Comparison of ENCODE assay signal across 30 cellular contexts in the genomic region with DNA sequence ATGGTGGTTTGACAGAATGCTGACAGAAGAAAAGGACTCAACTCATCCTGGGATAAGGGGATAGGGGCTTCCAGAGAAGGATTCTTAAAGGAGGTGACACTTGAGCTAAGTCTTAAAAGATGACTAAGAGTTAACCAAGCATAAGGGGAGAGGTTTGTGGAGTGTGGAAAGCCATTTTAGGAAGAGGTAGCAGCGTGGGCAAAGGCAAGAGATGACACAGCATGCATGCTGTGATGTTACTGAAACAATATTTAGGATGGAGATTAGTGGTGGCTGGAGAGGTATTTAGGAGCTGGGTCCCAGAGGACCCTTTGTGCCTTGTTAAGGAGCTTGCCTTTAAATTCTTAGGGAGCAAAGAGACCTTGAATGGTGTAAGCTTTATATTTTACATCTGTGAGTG.
"Had no signal": no experiment of that assay in that cellular context is flagged by ENCODE, and none has a peak within 500 bp of the region (broad histone marks: within the 10 kb centered on the region; RNA-seq: fewer than 3 reads in every experiment).

No MANE protein-coding gene starts in this region.

- H3K9me3 ChIP-seq: neutrophil, pancreas, psoas muscle, right lobe of liver, sigmoid colon, spleen, stomach, thoracic aorta, thyroid gland, tibial nerve, upper lobe of left lung, vagina had no signal

- H3K27ac ChIP-seq: neutrophil, pancreas, psoas muscle, right lobe of liver, sigmoid colon, skin epidermis, spleen, stomach, thoracic aorta, thyroid gland, tibial nerve, upper lobe of left lung, vagina had no signal

- DNase-seq: naive thymus-derived CD8-positive, alpha-beta T cell; nephron progenitor cell; nucleus accumbens; pancreas; psoas muscle; right cardiac atrium; right lobe of liver; sigmoid colon; spleen; stimulated activated CD4-positive, alpha-beta T cell treated with anti-CD3 and anti-CD28 coated beads, Interleukin-12 subunit alpha, Interleukin-12 subunit beta, amount 100 ng/mL, for 4 hours; stimulated activated CD4-positive, alpha-beta T cell treated with anti-CD3 and anti-CD28 coated beads, Interleukin-1b, Interleukin-23, amount 100 ng/mL, for 48 hours; stimulated activated CD4-positive, alpha-beta T cell treated with anti-CD3 and anti-CD28 coated beads, Interleukin-4, amount 100 ng/mL, for 1 hour; stimulated activated CD4-positive, alpha-beta T cell treated with anti-CD3 and anti-CD28 coated beads, Interleukin-4, amount 100 ng/mL, for 4 hours; stimulated activated CD8-positive, alpha-beta memory T cell treated with anti-CD3 and anti-CD28 coated beads, Interleukin-4, amount 100 ng/mL, for 48 hours; stimulated activated naive B cell treated with anti-CD40 and anti-IgM and Interleukin-4, amounts not matched to agents 10 μg/mL and 1 μg/mL and 100 μg/mL, for 72 hours; stimulated activated naive CD4-positive, alpha-beta T cell treated with Interleukin-2 at 50 U/mL for 16 hours; stomach; thyroid gland; trophoblast cell; upper lobe of left lung had no signal

- H3K4me2 ChIP-seq: smooth muscle cell had no signal

- H3K4me3 ChIP-seq: pancreas, psoas muscle, right lobe of liver, sigmoid colon, skin epidermis, smooth muscle cell, spleen, stomach, thoracic aorta, thyroid gland, tibial nerve, upper lobe of left lung, vagina had no signal

- H3K4me1 Mint-ChIP-seq: naive thymus-derived CD8-positive, alpha-beta T cell; nephron progenitor cell; neural crest cell; stimulated activated naive B cell treated with anti-CD40 and anti-IgM and Interleukin-4, amounts not matched to agents 10 μg/mL and 1 μg/mL and 100 μg/mL, for 72 hours had no signal

- H3K27me3 ChIP-seq: neutrophil, pancreas, right lobe of liver, sigmoid colon, spleen, stomach, thyroid gland, tibial nerve, upper lobe of left lung, vagina had no signal

- H3K4me3 Mint-ChIP-seq: naive thymus-derived CD8-positive, alpha-beta T cell; natural killer cell treated with Interleukin-12 subunit alpha and Interleukin-12 subunit beta and Interleukin-15 and Interleukin-18, amount 100 ng/mL, for 72 hours; nephron progenitor cell; neural crest cell; stimulated activated naive B cell treated with anti-CD40 and anti-IgM and Interleukin-4, amounts not matched to agents 10 μg/mL and 1 μg/mL and 100 μg/mL, for 72 hours; stimulated activated naive CD8-positive, alpha-beta T cell treated with anti-CD3 and anti-CD28 coated beads, Interleukin-15, Interleukin-2, amounts not matched to agents 100 ng/mL and 50 ng/mL, for 24 hours had no signal

- ATAC-seq: naive thymus-derived CD8-positive, alpha-beta T cell; natural killer cell treated with Interleukin-12 subunit alpha and Interleukin-12 subunit beta and Interleukin-15 and Interleukin-18, amount 100 ng/mL, for 72 hours; pancreas; psoas muscle; right cardiac atrium; right lobe of liver; stimulated activated naive B cell treated with anti-CD40 and anti-IgM and Interleukin-4, amounts not matched to agents 10 μg/mL and 1 μg/mL and 100 μg/mL, for 72 hours had no signal

- H3K27me3 Mint-ChIP-seq: progenitor cell of endocrine pancreas had no signal

- H3K27ac Mint-ChIP-seq: natural killer cell treated with Interleukin-12 subunit alpha and Interleukin-12 subunit beta and Interleukin-15 and Interleukin-18, amount 100 ng/mL, for 72 hours; nephron progenitor cell; progenitor cell of endocrine pancreas; stimulated activated naive B cell treated with anti-CD40 and anti-IgM and Interleukin-4, amounts not matched to agents 10 μg/mL and 1 μg/mL and 100 μg/mL, for 72 hours; stimulated activated naive CD8-positive, alpha-beta T cell treated with anti-CD3 and anti-CD28 coated beads, Interleukin-15, Interleukin-2, amounts not matched to agents 100 ng/mL and 50 ng/mL, for 24 hours had no signal

- H3K36me3 Mint-ChIP-seq: natural killer cell treated with Interleukin-12 subunit alpha and Interleukin-12 subunit beta and Interleukin-15 and Interleukin-18, amount 100 ng/mL, for 72 hours had no signal

- H3K9me3 Mint-ChIP-seq: stimulated activated naive CD8-positive, alpha-beta T cell treated with anti-CD3 and anti-CD28 coated beads, Interleukin-15, Interleukin-2, amounts not matched to agents 100 ng/mL and 50 ng/mL, for 24 hours had no signal

- H3K36me3 ChIP-seq: neutrophil, pancreas, right lobe of liver, sigmoid colon, spleen, stomach, thoracic aorta, thyroid gland, tibial nerve, upper lobe of left lung, vagina had no signal

- H3K4me1 ChIP-seq: pancreas, psoas muscle, right lobe of liver, sigmoid colon, spleen, stomach, thyroid gland, tibial nerve, upper lobe of left lung, vagina had no signal
